Comparison of ENCODE assay signal across 1 cellular context in genomic region chr12:911191-911826, GRCh38.
TF ChIP-seq lines count a peak whose summit lies in the region.

No MANE protein-coding gene starts in this region.

TF ChIP-seq in K562, 482 proteins besides CTCF, POLR2A, EP300 and RAD21 (continued from another document):
- TF ChIP-seq ARID3A (IDR thresholded peaks at IDR 0.05; ENCODE audit: borderline replicate concordance, low read depth, low read length) (0 out of 2 replicates have a peak, but pooled peaks have one; percentile 43), CREB3 (tag; conservative IDR thresholded peaks at IDR 0.05; ENCODE audit: low read depth) (no peak), SMARCB1 (IDR thresholded peaks at IDR 0.05; ENCODE audit: insufficient read length, low read depth) (no peak), ZNF24 (IDR thresholded peaks at IDR 0.05) (no peak), POLR2H (tag; IDR thresholded peaks at IDR 0.05; ENCODE audit: low read depth) (no peak), JUNB (CRISPR knock-in tag; conservative IDR thresholded peaks at IDR 0.05) (no peak), JUND (IDR thresholded peaks at IDR 0.05; ENCODE audit: borderline replicate concordance, low read depth, low read length) (no peak; the same call in 1 of the 2 replicates), JUND (tag; IDR thresholded peaks at IDR 0.05; ENCODE audit: borderline replicate concordance, low read depth, low read length) (no peak), ZC3H11A (IDR thresholded peaks at IDR 0.05; ENCODE audit: low read depth, low read length) (no peak), BRD4 (IDR thresholded peaks at IDR 0.05) (no peak), SRF (CRISPR knock-in tag; IDR thresholded peaks at IDR 0.05) (no peak), TSHZ1 (CRISPR knock-in tag; IDR thresholded peaks at IDR 0.05) (no peak), NELFE (IDR thresholded peaks at IDR 0.05; ENCODE audit: insufficient read depth, insufficient read length) (no peak), CBFA2T2 (conservative IDR thresholded peaks at IDR 0.05) (peak; percentile 70), ZNF695 (CRISPR knock-in tag; IDR thresholded peaks at IDR 0.05) (no peak), ZNF57 (CRISPR knock-in tag; IDR thresholded peaks at IDR 0.05) (no peak), ZNF511 (CRISPR knock-in tag; IDR thresholded peaks at IDR 0.05) (no peak), NCOR1 (IDR thresholded peaks at IDR 0.05) (peak; percentile 69), CC2D1A (IDR thresholded peaks at IDR 0.05) (peak; percentile 48; the same call in 1 of the 2 replicates), DLX4 (CRISPR knock-in tag; IDR thresholded peaks at IDR 0.05) (no peak), ZNF124 (CRISPR knock-in tag; IDR thresholded peaks at IDR 0.05) (no peak), MAFK (IDR thresholded peaks at IDR 0.05; ENCODE audit: low read length) (no peak), SRSF3 (IDR thresholded peaks at IDR 0.05; ENCODE audit: insufficient read depth, low read length) (no peak), HINFP (tag; conservative IDR thresholded peaks at IDR 0.05; ENCODE audit: low read depth) (no peak), ZNF766 (CRISPR knock-in tag; conservative IDR thresholded peaks at IDR 0.05) (no peak)
